Comparison of ENCODE assay signal across 10 cellular contexts in the genomic region with DNA sequence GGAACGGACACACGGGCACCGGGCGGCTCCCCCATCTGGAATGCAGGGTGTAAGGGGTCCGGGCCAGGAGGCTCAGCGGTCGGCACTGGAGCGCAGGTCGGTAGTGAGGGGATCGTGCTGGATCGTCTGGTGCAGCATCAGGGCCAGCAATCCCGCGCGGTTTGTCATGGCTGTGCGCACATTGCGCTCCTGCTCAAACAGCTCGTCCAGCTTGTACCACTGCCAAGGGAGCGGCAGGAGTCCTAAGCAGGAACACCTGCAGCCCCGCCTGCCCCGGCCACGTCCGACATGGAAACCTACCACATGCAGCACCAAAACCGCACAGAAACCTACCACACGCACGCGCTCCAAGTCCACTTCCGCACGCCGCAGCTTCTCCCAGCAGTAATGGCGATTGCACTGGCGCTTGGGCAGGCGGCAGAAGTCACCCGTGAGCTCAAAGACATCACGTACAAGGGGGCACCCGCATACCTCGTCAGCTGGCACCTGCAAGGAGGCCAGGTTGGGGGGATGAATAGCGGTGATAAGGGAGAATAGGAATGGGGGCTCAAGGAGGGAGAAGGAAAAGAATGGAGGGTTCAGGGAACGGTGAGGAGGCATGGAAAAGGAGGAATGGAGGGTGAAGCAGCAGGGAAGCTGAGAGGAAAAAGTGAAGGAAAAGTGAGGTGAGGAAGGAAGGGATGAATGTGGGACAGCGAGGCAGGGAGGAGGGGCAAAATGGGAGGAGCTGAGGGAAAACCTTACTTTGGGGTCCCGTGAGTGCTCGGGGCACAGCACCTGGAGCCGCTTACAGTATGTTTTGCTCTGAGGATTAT. TPM values are rescaled to one million over a fixed set of nuclear protein-coding genes. Genes with fewer than 3 reads are reported as not detected.
DNase-seq lines count a peak whose midpoint lies in the region; ATAC-seq and TF ChIP-seq lines count a peak whose summit lies in the region.
"Had no signal": no experiment of that assay in that cellular context is flagged by ENCODE, and none has a peak within 500 bp of the region (broad histone marks: within the 10 kb centered on the region; RNA-seq: fewer than 3 reads in every experiment).

No MANE protein-coding gene starts in this region.

- peak overlapping the region; percentile 90 for H3K4me3 Mint-ChIP-seq in Calu3 (ENCODE audit: low read depth, unreplicated experiment)
- H3K4me3 Mint-ChIP-seq in activated CD8-positive, alpha-beta T cell treated with anti-CD3 and anti-CD28 coated beads for 36 hours = peak overlapping the region; percentile 91

- H3K27me3 Mint-ChIP-seq in Calu3 (ENCODE audit: unreplicated experiment) = no peaks in the 10 kb centered on the region
- H3K27me3 Mint-ChIP-seq in activated CD8-positive, alpha-beta T cell treated with anti-CD3 and anti-CD28 coated beads for 36 hours = no peaks in the 10 kb centered on the region

- no peak overlapping the region for H3K14ac ChIP-seq in mesenchymal stem cell (ENCODE audit: low read length in 2 of 2)

- H4K8ac ChIP-seq in mesenchymal stem cell (ENCODE audit: low read length) = peak overlapping the region; percentile 1

- H2BK120ac ChIP-seq in mesenchymal stem cell (ENCODE audit: low read depth, low read length) = no peak overlapping the region

- BruUV-seq in A673 (replicated peaks; lab: Mats Ljungman, UMichigan) (no TSS peak), Calu3 (replicated peaks; lab: Mats Ljungman, UMichigan) (no TSS peak)

- peak overlapping the region; percentile 86 for H3K27ac ChIP-seq in A673 (ENCODE audit: low read depth, low read length, poor library complexity, severe bottlenecking)
- H3K27ac ChIP-seq in mesenchymal stem cell (ENCODE audit: low read length, poor library complexity, severe bottlenecking) = no peak overlapping the region

- POLR2A ChIA-PET in A673 (lab: Charles Lee; ENCODE audit: low non-redundant PET) = no interaction called here
- POLR2A ChIA-PET in activated CD8-positive, alpha-beta T cell treated with anti-CD3 and anti-CD28 coated beads for 36 hours (lab: Charles Lee) = interaction anchor here (1.4 to 3.4 kb wide), 2 partner anchors 13 to 596 kb away, joined by 3 to 32 read pairs; partner anchors contain the start of gene ME2

- TF ChIP-seq CTCF in A673 (conservative IDR thresholded peaks at IDR 0.05; ENCODE audit: low read depth, low read length) (no peak), Calu3 (IDR thresholded peaks at IDR 0.05; ENCODE audit: unreplicated experiment) (no peak)
- TF ChIP-seq CTCF in activated CD8-positive, alpha-beta T cell treated with anti-CD3 and anti-CD28 coated beads for 36 hours (IDR thresholded peaks at IDR 0.05) = no peak

- H3K9me3 ChIP-seq in A673 (ENCODE audit: low read depth, low read length, poor library complexity, severe bottlenecking) = no peaks in the 10 kb centered on the region
- H3K9me3 ChIP-seq in mesenchymal stem cell (ENCODE audit: control insufficient read depth, low read length) = no peaks in the 10 kb centered on the region
- H3K9me3 ChIP-seq: SK-N-SH had no signal

- H2AFZ ChIP-seq in mesenchymal stem cell (ENCODE audit: low read depth, low read length) = no peak overlapping the region

- DNase-seq in A673 (ENCODE audit: low spot score) = no peak
- no peak for DNase-seq in Calu3
- DNase-seq in activated CD8-positive, alpha-beta T cell treated with anti-CD3 and anti-CD28 coated beads for 36 hours = no peak
- DNase-seq in mesenchymal stem cell = no peak
- no peak for DNase-seq in germinal center (ENCODE audit: low spot score)
- DNase-seq in NK-92 (lab: John Stamatoyannopoulos, UW; ENCODE audit: unreplicated experiment) = no peak
- DNase-seq in activated CD8-positive, alpha-beta memory T cell treated with anti-CD3 and anti-CD28 coated beads, Interleukin-2, amount 50 U/mL, for 4 hours = no peak
- DNase-seq: HCEC 1CT, SK-N-SH had no signal

- H3K4me1 ChIP-seq in A673 (ENCODE audit: insufficient read depth, low read length, poor library complexity, severe bottlenecking) (peaks cover 15% of the 10 kb centered on the region), mesenchymal stem cell (ENCODE audit: control insufficient read depth, insufficient read depth, low read depth, low read length) (peaks cover 29% of the 10 kb centered on the region)

- WGBS in mesenchymal stem cell = 97% methylated on average over 41 of the region's 42 CpGs

- H2BK5ac ChIP-seq in mesenchymal stem cell (ENCODE audit: low read depth, low read length, poor library complexity, severe bottlenecking) = no peak overlapping the region

- H3K27ac Mint-ChIP-seq in Calu3 (ENCODE audit: unreplicated experiment) = no peak overlapping the region
- peak overlapping the region; percentile 59 for H3K27ac Mint-ChIP-seq in activated CD8-positive, alpha-beta T cell treated with anti-CD3 and anti-CD28 coated beads for 36 hours

- H2AK5ac ChIP-seq in mesenchymal stem cell (ENCODE audit: low read length, severe bottlenecking) = no peak overlapping the region

- no peak overlapping the region for H3K9ac ChIP-seq in mesenchymal stem cell (ENCODE audit: low read length)

- intact Hi-C loops in A673 (cut with micrococcal nuclease; ENCODE audit: unreplicated experiment) = no loop called here
- intact Hi-C loops in Calu3 (cut with micrococcal nuclease; ENCODE audit: unreplicated experiment) = no loop called here
- intact Hi-C loops in activated CD8-positive, alpha-beta T cell treated with anti-CD3 and anti-CD28 coated beads for 36 hours (cut with micrococcal nuclease) = no loop called here

- ATAC-seq in activated CD8-positive, alpha-beta T cell treated with anti-CD3 and anti-CD28 coated beads for 36 hours = no peak
- ATAC-seq in HG02678 (IDR thresholded peaks at IDR 0.05; ENCODE audit: unreplicated experiment) = no peak

- peaks cover 33% of the 10 kb centered on the region for H3K36me3 ChIP-seq in A673 (ENCODE audit: insufficient read depth, low read length, poor library complexity, severe bottlenecking)
- peaks cover 45 to 50% of the 10 kb centered on the region in 2 experiments for H3K36me3 ChIP-seq in mesenchymal stem cell (ENCODE audit: control insufficient read depth in 1 of 2, insufficient read depth in 2 of 2, low read depth in 1 of 2, low read length in 2 of 2)

- CTCF ChIA-PET in A673 (lab: Charles Lee) = no interaction called here
- CTCF ChIA-PET in Calu3 (lab: Charles Lee) = no interaction called here
- CTCF ChIA-PET in activated CD8-positive, alpha-beta T cell treated with anti-CD3 and anti-CD28 coated beads for 36 hours (lab: Charles Lee) = interaction anchor here (1.2 to 2.4 kb wide), 3 partner anchors 14 to 75 kb away, joined by 3 to 12 read pairs (median 5); no protein-coding TSS in a partner anchor

- no peak overlapping the region for H2BK15ac ChIP-seq in mesenchymal stem cell (ENCODE audit: low read depth, poor library complexity, severe bottlenecking)

- H3K27me3 ChIP-seq in A673 (replicated peaks; ENCODE audit: insufficient read depth, low read depth, low read length, poor library complexity) = no peaks in the 10 kb centered on the region
- no peaks in the 10 kb centered on the region for H3K27me3 ChIP-seq in mesenchymal stem cell (ENCODE audit: control insufficient read depth in 1 of 2, insufficient read depth in 1 of 2, low read length in 2 of 2)

- H4K91ac ChIP-seq in mesenchymal stem cell (ENCODE audit: low read length) = peak overlapping the region; percentile 28

- no peak overlapping the region for H3K18ac ChIP-seq in mesenchymal stem cell (ENCODE audit: low read depth in 1 of 2, low read length in 2 of 2)

- no peak overlapping the region for H3K4ac ChIP-seq in mesenchymal stem cell (ENCODE audit: low read depth in 1 of 2, low read length in 2 of 2)

- H3K4me1 Mint-ChIP-seq in Calu3 (ENCODE audit: low read depth, unreplicated experiment) = peaks cover 42% of the 10 kb centered on the region
- H3K4me1 Mint-ChIP-seq in activated CD8-positive, alpha-beta T cell treated with anti-CD3 and anti-CD28 coated beads for 36 hours (ENCODE audit: low read depth) = peaks cover 53% of the 10 kb centered on the region

- H3K4me3 ChIP-seq in A673 (ENCODE audit: low read depth, low read length, poor library complexity, severe bottlenecking) (no peak overlapping the region), mesenchymal stem cell (ENCODE audit: insufficient read depth in 1 of 2, low read depth in 1 of 2, low read length in 2 of 2) (peak overlapping the region in 1 of 2 experiments; percentile 97)

- H3K79me1 ChIP-seq in mesenchymal stem cell (replicated peaks; ENCODE audit: low read length, poor library complexity, severe bottlenecking) = peaks cover 38% of the 10 kb centered on the region

- H3K23ac ChIP-seq in mesenchymal stem cell (ENCODE audit: low read length in 2 of 2) = no peak overlapping the region

- H3K4me2 ChIP-seq in mesenchymal stem cell (ENCODE audit: low read length, poor library complexity, severe bottlenecking) = no peak overlapping the region

- H3K9me3 Mint-ChIP-seq in Calu3 (ENCODE audit: low read depth, unreplicated experiment) = no peaks in the 10 kb centered on the region
- no peaks in the 10 kb centered on the region for H3K9me3 Mint-ChIP-seq in activated CD8-positive, alpha-beta T cell treated with anti-CD3 and anti-CD28 coated beads for 36 hours

- peak overlapping the region in 1 of 2 experiments; percentile 4 for H2BK12ac ChIP-seq in mesenchymal stem cell (ENCODE audit: low read length in 2 of 2)

- H3K36me3 Mint-ChIP-seq in Calu3 (ENCODE audit: insufficient read depth, unreplicated experiment) = peaks cover 59% of the 10 kb centered on the region
- peaks cover 61% of the 10 kb centered on the region for H3K36me3 Mint-ChIP-seq in activated CD8-positive, alpha-beta T cell treated with anti-CD3 and anti-CD28 coated beads for 36 hours (ENCODE audit: low read depth)

RNA-seq across cellular contexts. Expression of gene MBD1, which starts 1.4 kb away (rescaled TPM):
- 65.2 and 70.8 TPM in 2 replicates for total RNA-seq in A673 (2021)
- total RNA-seq in Calu3 (2022) = 70.5 and 88.0 TPM in 2 replicates
- total RNA-seq in activated CD8-positive, alpha-beta T cell treated with anti-CD3 and anti-CD28 coated beads for 36 hours = 10 to 100 TPM; 67.4 to 69.0 TPM
- 34.4 TPM for polyA plus RNA-seq in mesenchymal stem cell (2013, experiment 1 of 2)
- 35.0 TPM for polyA plus RNA-seq in mesenchymal stem cell (2013, experiment 2 of 2)

RNA-seq across cellular contexts. Expression of gene CXXC1, which starts 4.8 kb away (rescaled TPM):
- total RNA-seq in A673 (2021) (89.5 and 94.5 TPM in 2 replicates), Calu3 (2022) (75.1 and 95.2 TPM in 2 replicates)
- 10 to 100 TPM; 87.0 to 88.0 TPM for total RNA-seq in activated CD8-positive, alpha-beta T cell treated with anti-CD3 and anti-CD28 coated beads for 36 hours
- polyA plus RNA-seq in mesenchymal stem cell (2013, experiment 1 of 2) = 24.0 TPM
- 24.8 TPM for polyA plus RNA-seq in mesenchymal stem cell (2013, experiment 2 of 2)

RNA-seq across cellular contexts. Expression of gene CFAP53, which starts 16.4 kb away (rescaled TPM):
- total RNA-seq in A673 (2021) = 0.22 and 0.26 TPM in 2 replicates
- total RNA-seq in Calu3 (2022) = 0.94 and 0.98 TPM in 2 replicates
- total RNA-seq in activated CD8-positive, alpha-beta T cell treated with anti-CD3 and anti-CD28 coated beads for 36 hours = under 1 TPM; 0.27 to 0.76 TPM
- 0.19 TPM for polyA plus RNA-seq in mesenchymal stem cell (2013, experiment 1 of 2)
- 0.22 TPM for polyA plus RNA-seq in mesenchymal stem cell (2013, experiment 2 of 2)
